Comparison of ENCODE assay signal across 8 cellular contexts in genomic region chr1:158087320-158087927, GRCh38.
A peak's percentile ranks its signal among the peaks of the same experiment; 100 is the strongest.
DNase-seq lines count a peak whose midpoint lies in the region; ATAC-seq lines count a peak whose summit lies in the region.

No MANE protein-coding gene starts in this region.

- H3K4me1 ChIP-seq in NT2/D1 (ENCODE audit: insufficient read depth, insufficient read length) = peaks cover 7% of the 10 kb centered on the region

- no peaks in the 10 kb centered on the region for H3K27me3 ChIP-seq in NT2/D1 (ENCODE audit: insufficient read depth, insufficient read length)

- ATAC-seq in HG02759 (IDR thresholded peaks at IDR 0.05; ENCODE audit: unreplicated experiment) = peak; percentile 71

- H3K4me3 ChIP-seq in NT2/D1 (ENCODE audit: insufficient read length, low read depth) = no peak overlapping the region

- peak overlapping the region; percentile 5 for H3K9ac ChIP-seq in NT2/D1 (ENCODE audit: insufficient read length, low read depth)

- H3K36me3 ChIP-seq in NT2/D1 (ENCODE audit: insufficient read depth, insufficient read length, low read length) = peaks cover 95% of the 10 kb centered on the region

- no peaks in the 10 kb centered on the region for H3K9me3 ChIP-seq in NT2/D1 (ENCODE audit: insufficient read depth, low read length)

- DNase-seq in NCI-H524 (lab: John Stamatoyannopoulos, UW) (peak; percentile 50 to 70), NCI-H524 treated with DMSO at 0.1 percent for 48 hours (lab: John Stamatoyannopoulos, UW) (no peak), NT2/D1 (ENCODE audit: low read depth, low spot score) (peak; percentile 91), brain pericyte (ENCODE audit: low read depth, low spot score) (peak; percentile 30), islet precursor cell (peak; percentile 90), NCI-H128 (lab: John Stamatoyannopoulos, UW; ENCODE audit: unreplicated experiment) (no peak)
- peak; percentile 7 for DNase-seq in stimulated activated CD8-positive, alpha-beta memory T cell treated with anti-CD3 and anti-CD28 coated beads, Interleukin-4, amount 100 ng/mL, for 24 hours (ENCODE audit: low read depth)

Comparison
In these comparisons a context has a peak if more than half of its experiments do, and no peak if none do; other contexts are left out.
1. DNase-seq: peak in NCI-H524 (2 of 2), NT2/D1 (single experiment), brain pericyte (single experiment), islet precursor cell (single experiment) and stimulated activated CD8-positive, alpha-beta memory T cell treated with anti-CD3 and anti-CD28 coated beads, Interleukin-4, amount 100 ng/mL, for 24 hours (single experiment); none in NCI-H524 treated with DMSO at 0.1 percent for 48 hours (single experiment) and NCI-H128 (single experiment).